ENCODE assay signal across 18 cellular contexts in genomic region chr17:65550758-65551157, GRCh38. TPM values are rescaled to one million over a fixed set of nuclear protein-coding genes. Genes with fewer than 3 reads are reported as not detected.
DNase-seq lines count a peak whose midpoint lies in the region; ATAC-seq and TF ChIP-seq lines count a peak whose summit lies in the region.
"Had no signal": no experiment of that assay in that cellular context is flagged by ENCODE, and none has a peak within 500 bp of the region (broad histone marks: within the 10 kb centered on the region; RNA-seq: fewer than 3 reads in every experiment).

No MANE protein-coding gene starts in this region.

- no peak overlapping the region for H3K9ac ChIP-seq in NT2/D1 (ENCODE audit: insufficient read length, low read depth)
- H3K9ac ChIP-seq in neuronal stem cell (ENCODE audit: low read depth, low read length, poor library complexity) = no peak overlapping the region
- H3K9ac ChIP-seq: BLaER1 treated with 17β-estradiol and CSF1 and Interleukin-3, amounts not matched to agents 10 nM and 100 nM had no signal

- H3K79me1 ChIP-seq in neuronal stem cell (ENCODE audit: low read depth, low read length) = peaks cover 5% of the 10 kb centered on the region

- peak overlapping the region; percentile 36 for H2BK12ac ChIP-seq in neuronal stem cell (ENCODE audit: low read length)

- H3K4me3 Mint-ChIP-seq in activated T-cell treated with anti-CD3 and anti-CD28 coated beads, Interleukin-2, amount 50 U/mL, for 72 hours = no peak overlapping the region
- H3K4me3 Mint-ChIP-seq in activated T-cell treated with anti-CD3 and anti-CD28 coated beads, Interleukin-2, amount 50 U/mL, for 4 hours = no peak overlapping the region
- H3K4me3 Mint-ChIP-seq in endothelial cell (ENCODE audit: unreplicated experiment) = peak overlapping the region; percentile 79

- peak overlapping the region; percentile 89 for H3K18ac ChIP-seq in neuronal stem cell (ENCODE audit: low read length)

- H3K27me3 ChIP-seq in NT2/D1 (ENCODE audit: insufficient read depth, insufficient read length) (no peaks in the 10 kb centered on the region), neuronal stem cell (ENCODE audit: control insufficient read depth in 3 of 3, insufficient read depth in 3 of 3, low read depth in 1 of 3, low read length in 3 of 3) (peaks cover 0 to 7% (median 0%) of the 10 kb centered on the region in 3 experiments)
- H3K27me3 ChIP-seq: BLaER1 treated with 17β-estradiol and CSF1 and Interleukin-3, amounts not matched to agents 10 nM and 100 nM had no signal

- no peak overlapping the region for H2BK5ac ChIP-seq in neuronal stem cell (ENCODE audit: low read length)

- ATAC-seq in activated T-cell treated with anti-CD3 and anti-CD28 coated beads, Interleukin-2, amount 50 U/mL, for 72 hours (replicated peaks in 1 of 2) = no peak
- no peak for ATAC-seq in activated T-cell treated with anti-CD3 and anti-CD28 coated beads, Interleukin-2, amount 50 U/mL, for 4 hours

- H4K8ac ChIP-seq in neuronal stem cell (ENCODE audit: low read depth, low read length) = no peak overlapping the region

- no peak overlapping the region for H3K14ac ChIP-seq in neuronal stem cell (ENCODE audit: low read length)

- peaks cover 34% of the 10 kb centered on the region for H3K4me1 ChIP-seq in NT2/D1 (ENCODE audit: insufficient read depth, insufficient read length)
- H3K4me1 ChIP-seq in neuronal stem cell (ENCODE audit: control insufficient read depth in 2 of 2, insufficient read depth in 1 of 2, low read depth in 1 of 2, low read length in 2 of 2) = peaks cover 34 to 50% of the 10 kb centered on the region in 2 donors

- H3K27me3 Mint-ChIP-seq in activated T-cell treated with anti-CD3 and anti-CD28 coated beads, Interleukin-2, amount 50 U/mL, for 72 hours (ENCODE audit: low read depth) = no peaks in the 10 kb centered on the region
- H3K27me3 Mint-ChIP-seq in activated T-cell treated with anti-CD3 and anti-CD28 coated beads, Interleukin-2, amount 50 U/mL, for 4 hours (ENCODE audit: low read depth) = no peaks in the 10 kb centered on the region
- peaks cover 6% of the 10 kb centered on the region for H3K27me3 Mint-ChIP-seq in endothelial cell (ENCODE audit: unreplicated experiment)

- no peak overlapping the region for H3K4ac ChIP-seq in neuronal stem cell (ENCODE audit: low read length)

- no peak overlapping the region for H2BK120ac ChIP-seq in neuronal stem cell (ENCODE audit: low read depth, low read length)

- H3K4me3 ChIP-seq in NT2/D1 (ENCODE audit: insufficient read length, low read depth) (peak overlapping the region; percentile 19), neuronal stem cell (ENCODE audit: low read length in 2 of 2) (no peak overlapping the region)
- H3K4me3 ChIP-seq: BLaER1 treated with 17β-estradiol and CSF1 and Interleukin-3, amounts not matched to agents 10 nM and 100 nM; PC-9 had no signal

- peaks cover 41% of the 10 kb centered on the region for H3K4me1 Mint-ChIP-seq in activated T-cell treated with anti-CD3 and anti-CD28 coated beads, Interleukin-2, amount 50 U/mL, for 72 hours (ENCODE audit: low read depth)
- peaks cover 64% of the 10 kb centered on the region for H3K4me1 Mint-ChIP-seq in activated T-cell treated with anti-CD3 and anti-CD28 coated beads, Interleukin-2, amount 50 U/mL, for 4 hours (ENCODE audit: low read depth)
- H3K4me1 Mint-ChIP-seq in endothelial cell (ENCODE audit: unreplicated experiment) = peaks cover 60% of the 10 kb centered on the region

- no peak overlapping the region for H2AFZ ChIP-seq in neuronal stem cell (ENCODE audit: low read length)
- H2AFZ ChIP-seq: PC-9 had no signal

- H2AK5ac ChIP-seq in neuronal stem cell (ENCODE audit: low read depth, low read length) = no peak overlapping the region

- peaks cover 0 to 1% of the 10 kb centered on the region in 2 donors for H3K9me3 Mint-ChIP-seq in activated T-cell treated with anti-CD3 and anti-CD28 coated beads, Interleukin-2, amount 50 U/mL, for 72 hours
- H3K9me3 Mint-ChIP-seq in activated T-cell treated with anti-CD3 and anti-CD28 coated beads, Interleukin-2, amount 50 U/mL, for 4 hours = no peaks in the 10 kb centered on the region
- H3K9me3 Mint-ChIP-seq in endothelial cell (ENCODE audit: unreplicated experiment) = no peaks in the 10 kb centered on the region

- no peak overlapping the region for H3K23ac ChIP-seq in neuronal stem cell (ENCODE audit: low read depth, low read length, poor library complexity)

- H3K9me3 ChIP-seq in NT2/D1 (ENCODE audit: insufficient read depth, low read length) = no peaks in the 10 kb centered on the region
- no peaks in the 10 kb centered on the region for H3K9me3 ChIP-seq in neuronal stem cell (replicated peaks in 1 of 2; ENCODE audit: control insufficient read depth in 2 of 2, insufficient read depth in 1 of 2, low read depth in 1 of 2, low read length in 2 of 2)

- no peak overlapping the region for H3K27ac ChIP-seq in neuronal stem cell (replicated peaks; ENCODE audit: low read length)
- H3K27ac ChIP-seq: BLaER1 treated with 17β-estradiol and CSF1 and Interleukin-3, amounts not matched to agents 10 nM and 100 nM; PC-9 had no signal

- no peak overlapping the region for H4K91ac ChIP-seq in neuronal stem cell (ENCODE audit: low read depth, low read length, poor library complexity)

- H2BK15ac ChIP-seq in neuronal stem cell (ENCODE audit: low read length) = peak overlapping the region; percentile 57

- no peak overlapping the region for H3K4me2 ChIP-seq in neuronal stem cell (ENCODE audit: insufficient read depth, low read length, poor library complexity, severe bottlenecking)
- H3K4me2 ChIP-seq: BLaER1 treated with 17β-estradiol and CSF1 and Interleukin-3, amounts not matched to agents 10 nM and 100 nM; PC-9 had no signal

- TF ChIP-seq CTCF in endothelial cell (IDR thresholded peaks at IDR 0.05; ENCODE audit: unreplicated experiment) = no peak

- peaks cover 72% of the 10 kb centered on the region for H3K36me3 ChIP-seq in NT2/D1 (ENCODE audit: insufficient read depth, insufficient read length, low read length)
- H3K36me3 ChIP-seq in neuronal stem cell (replicated peaks in 1 of 2; ENCODE audit: control insufficient read depth in 2 of 2, insufficient read depth in 2 of 2, low read length in 2 of 2) = peaks cover 5 to 67% of the 10 kb centered on the region in 2 donors

- H3K27ac Mint-ChIP-seq in activated T-cell treated with anti-CD3 and anti-CD28 coated beads, Interleukin-2, amount 50 U/mL, for 72 hours = peak overlapping the region; percentile 16
- H3K27ac Mint-ChIP-seq in endothelial cell (ENCODE audit: unreplicated experiment) = peak overlapping the region; percentile 36

- DNase-seq in activated T-cell treated with anti-CD3 and anti-CD28 coated beads, Interleukin-2, amount 50 U/mL, for 72 hours = no peak
- no peak for DNase-seq in activated T-cell treated with anti-CD3 and anti-CD28 coated beads, Interleukin-2, amount 50 U/mL, for 4 hours
- no peak for DNase-seq in NT2/D1 (ENCODE audit: low read depth, low spot score)
- no peak for DNase-seq in endothelial cell (ENCODE audit: low spot score)
- no peak for DNase-seq in neuronal stem cell (ENCODE audit: low spot score)
- no peak for DNase-seq in stimulated activated CD4-positive, alpha-beta T cell treated with anti-CD3 and anti-CD28 coated beads, Interleukin-15, amount 100 ng/mL, for 24 hours
- no peak for DNase-seq in T1000 (lab: John Stamatoyannopoulos, UW)
- DNase-seq in occipital lobe (lab: John Stamatoyannopoulos, UW) = no peak
- DNase-seq: 8988T, DMS79, IMR-90, Kasumi-1, NCI-H1105 treated with DMSO at 0.1 percent for 48 hours, NCI-H187, NCI-H446 treated with DMSO at 0.1 percent for 48 hours, NCI-H748 treated with DMSO at 0.1 percent for 48 hours had no signal

- H3K36me3 Mint-ChIP-seq in activated T-cell treated with anti-CD3 and anti-CD28 coated beads, Interleukin-2, amount 50 U/mL, for 72 hours (ENCODE audit: insufficient read depth in 2 of 2) = peaks cover 2 to 10% of the 10 kb centered on the region in 2 donors
- H3K36me3 Mint-ChIP-seq in activated T-cell treated with anti-CD3 and anti-CD28 coated beads, Interleukin-2, amount 50 U/mL, for 4 hours (ENCODE audit: insufficient read depth) = peaks cover 30% of the 10 kb centered on the region
- H3K36me3 Mint-ChIP-seq in endothelial cell (ENCODE audit: low read depth, unreplicated experiment) = peaks cover 45% of the 10 kb centered on the region

- WGBS in neuronal stem cell (ENCODE audit: extremely low coverage in 2 of 2, insufficient read length in 2 of 2, insufficient replicate concordance in 1 of 2), 2 donors = no CpG with 5 or more reads among the region's 4 CpGs

RNA-seq across cellular contexts. Expression of gene AXIN2, which starts 10.7 kb away (rescaled TPM):
- 1 to 10 TPM; 5.9 to 6.9 TPM for total RNA-seq in activated T-cell treated with anti-CD3 and anti-CD28 coated beads, Interleukin-2, amount 50 U/mL, for 72 hours
- 10 to 100 TPM in 2 of 3 donors, 1 to 10 TPM in 1; 8.4 to 13.4 (median 11.9) TPM for total RNA-seq in activated T-cell treated with anti-CD3 and anti-CD28 coated beads, Interleukin-2, amount 50 U/mL, for 4 hours
- total RNA-seq in endothelial cell (ENCODE audit: unreplicated experiment) = 44.8 TPM
- 7.2 TPM for polyA plus RNA-seq in neuronal stem cell (2013, experiment 1 of 2)
- polyA plus RNA-seq in neuronal stem cell (2013, experiment 2 of 2) = 7.1 TPM
- 33.1 TPM for total RNA-seq in occipital lobe
